10 cellular contexts compared by ENCODE assay signal in genomic region chr17:35021520-35022380, GRCh38. TPM values are rescaled to one million over a fixed set of nuclear protein-coding genes. Genes with fewer than 3 reads are reported as not detected.
DNase-seq lines count a peak whose midpoint lies in the region; ATAC-seq and TF ChIP-seq lines count a peak whose summit lies in the region.
"Had no signal": no experiment of that assay in that cellular context is flagged by ENCODE, and none has a peak within 500 bp of the region (broad histone marks: within the 10 kb centered on the region; RNA-seq: fewer than 3 reads in every experiment).

No MANE protein-coding gene starts in this region.

- H3K27me3 ChIP-seq in cardiac muscle cell (no peaks in the 10 kb centered on the region), muscle layer of colon (ENCODE audit: control insufficient read depth in 1 of 2, insufficient read depth in 2 of 2, low read length in 2 of 2) (no peaks in the 10 kb centered on the region), upper lobe of right lung (no peaks in the 10 kb centered on the region)

- CTCF ChIA-PET in MCF 10A (lab: Yijun Ruan, JAX): interaction anchor here (0.5 to 2.9 kb wide), 11 partner anchors 23 to 876 kb away, joined by 3 to 12 read pairs (median 3); partner anchors contain the start of genes RAD51D and RFFL

- H3K27ac ChIP-seq in cardiac muscle cell (peak overlapping the region; percentile 25), muscle layer of colon (ENCODE audit: low read depth, low read length) (peak overlapping the region; percentile 95), upper lobe of right lung (peak overlapping the region; percentile 82)
- H3K27ac ChIP-seq: WERI-Rb-1 had no signal

- H3K36me3 Mint-ChIP-seq in MCF 10A (ENCODE audit: insufficient read depth, unreplicated experiment): peaks cover 10% of the 10 kb centered on the region

- no peaks in the 10 kb centered on the region for H3K9me3 Mint-ChIP-seq in MCF 10A (ENCODE audit: unreplicated experiment)

- no peaks in the 10 kb centered on the region for H3K9me3 ChIP-seq in cardiac muscle cell (ENCODE audit: low read depth)
- no peaks in the 10 kb centered on the region for H3K9me3 ChIP-seq in muscle layer of colon (ENCODE audit: low read length)
- H3K9me3 ChIP-seq in upper lobe of right lung: no peaks in the 10 kb centered on the region

- no peak overlapping the region for H3K4me3 Mint-ChIP-seq in MCF 10A (ENCODE audit: unreplicated experiment)

- POLR2A ChIA-PET in MCF 10A (lab: Yijun Ruan, JAX): interaction anchor here (1.4 to 3.6 kb wide), 5 partner anchors 42 to 556 kb away, joined by 3 to 28 read pairs (median 7); partner anchors contain the start of gene RFFL

- peak overlapping the region; percentile 39 for H3K27ac Mint-ChIP-seq in MCF 10A (ENCODE audit: low read depth, unreplicated experiment)

- H3K27me3 Mint-ChIP-seq in MCF 10A (ENCODE audit: insufficient read depth, unreplicated experiment): no peaks in the 10 kb centered on the region

- no peak for TF ChIP-seq CTCF in cardiac muscle cell (IDR thresholded peaks at IDR 0.05; ENCODE audit: low read depth, low read length)
- no peak for TF ChIP-seq CTCF in MCF 10A (IDR thresholded peaks at IDR 0.05; ENCODE audit: unreplicated experiment)
- TF ChIP-seq CTCF in upper lobe of right lung (IDR thresholded peaks at IDR 0.05): no peak

- DNase-seq in cardiac muscle cell (ENCODE audit: low read depth in 1 of 2, low spot score in 1 of 2) (no peak), Right ventricle myocardium superior (no peak), MCF 10A (ENCODE audit: unreplicated experiment) (no peak), upper lobe of right lung (no peak), NCI-H1105 (lab: John Stamatoyannopoulos, UW) (no peak), cerebellum (ENCODE audit: low spot score) (no peak), NCI-H1694 (lab: John Stamatoyannopoulos, UW) (no peak)
- DNase-seq: NCI-H1694 treated with DMSO at 0.1 percent for 48 hours, WERI-Rb-1 had no signal

- peaks cover 19% of the 10 kb centered on the region for H3K4me1 Mint-ChIP-seq in MCF 10A (ENCODE audit: insufficient read depth, unreplicated experiment)

- no peaks in the 10 kb centered on the region for H3K36me3 ChIP-seq in cardiac muscle cell
- H3K36me3 ChIP-seq in muscle layer of colon (ENCODE audit: insufficient read depth, low read length): peaks cover 21% of the 10 kb centered on the region
- H3K36me3 ChIP-seq in upper lobe of right lung: peaks cover 40% of the 10 kb centered on the region
- H3K36me3 ChIP-seq: WERI-Rb-1 had no signal

- ATAC-seq in Right ventricle myocardium superior (ENCODE audit: poor library complexity): no peak
- no peak for ATAC-seq in upper lobe of right lung

- intact Hi-C loops in Right ventricle myocardium superior (cut with DNase I): no loop called here
- intact Hi-C loops in MCF 10A (cut with micrococcal nuclease): loop anchor here (5.0 kb wide), 1 partner anchor 66 kb away; no protein-coding TSS in a partner anchor
- intact Hi-C loops in upper lobe of right lung (cut with DNase I): no loop called here

- H3K4me1 ChIP-seq in cardiac muscle cell (ENCODE audit: low read depth): peaks cover 15% of the 10 kb centered on the region
- H3K4me1 ChIP-seq in muscle layer of colon (ENCODE audit: insufficient read depth, low read length): peaks cover 52% of the 10 kb centered on the region
- peaks cover 18% of the 10 kb centered on the region for H3K4me1 ChIP-seq in upper lobe of right lung

- no peak overlapping the region for H3K4me3 ChIP-seq in cardiac muscle cell
- H3K4me3 ChIP-seq in muscle layer of colon (ENCODE audit: low read depth in 1 of 2, low read length in 2 of 2): no peak overlapping the region
- no peak overlapping the region for H3K4me3 ChIP-seq in upper lobe of right lung

- H3K9ac ChIP-seq in muscle layer of colon (ENCODE audit: low read length): peak overlapping the region; percentile 11

- BruUV-seq in MCF 10A (replicated peaks; lab: Mats Ljungman, UMichigan): no TSS peak

RNA-seq across cellular contexts. Expression of gene LIG3, which starts 41.4 kb away (rescaled TPM):
- 48.9 and 85.5 TPM in 2 replicates for total RNA-seq in cardiac muscle cell
- polyA plus RNA-seq in cardiac muscle cell: 27.9 and 37.7 TPM in 2 replicates
- 15.2 TPM for total RNA-seq in Right ventricle myocardium superior
- total RNA-seq in MCF 10A (2022): 31.1 and 39.7 TPM in 2 replicates
- total RNA-seq in upper lobe of right lung: 29.7 TPM
- 50.4 TPM for total RNA-seq in cerebellum

RNA-seq across cellular contexts. Expression of gene RFFL, which starts 41.8 kb away (rescaled TPM):
- 8.6 and 22.3 TPM in 2 replicates for total RNA-seq in cardiac muscle cell
- polyA plus RNA-seq in cardiac muscle cell: 3.7 and 4.9 TPM in 2 replicates
- 10.5 TPM for total RNA-seq in Right ventricle myocardium superior
- 22.0 and 22.6 TPM in 2 replicates for total RNA-seq in MCF 10A (2022)
- total RNA-seq in upper lobe of right lung: 27.9 TPM
- total RNA-seq in cerebellum: 6.7 TPM

Comparison
In these comparisons a context has a peak if more than half of its experiments do, and no peak if none do; other contexts are left out.
1. H3K27ac ChIP-seq: peak in every context shown above with its lines; median percentile 95 in muscle layer of colon; 82 in upper lobe of right lung; 25 in cardiac muscle cell.